36 cellular contexts compared by ENCODE assay signal in genomic region chr11:11032072-11032471, GRCh38.
"Had no signal": no experiment of that assay in that cellular context is flagged by ENCODE, and none has a peak within 500 bp of the region (broad histone marks: within the 10 kb centered on the region; RNA-seq: fewer than 3 reads in every experiment).

No MANE protein-coding gene starts in this region.

- H3K9me3 ChIP-seq: adrenal gland, ascending aorta had no signal

- H3K9me3 Mint-ChIP-seq: activated B cell treated with CpG ODN at 0.5 μM for 24 hours; activated CD4-positive, alpha-beta memory T cell treated with anti-CD3 and anti-CD28 coated beads for 36 hours; activated CD4-positive, alpha-beta T cell treated with anti-CD3 and anti-CD28 coated beads, Interleukin-2, amount 10 ng/mL, durations not matched to agents 24 days and 14 days; activated CD8-positive, alpha-beta T cell treated with anti-CD3 and anti-CD28 coated beads for 36 hours; activated naive CD4-positive, alpha-beta T cell treated with anti-CD3 and anti-CD28 coated beads for 36 hours; activated naive CD4-positive, alpha-beta T cell treated with anti-CD3 and anti-CD28 coated beads, Interleukin-2, amount 50 U/mL, for 72 hours; activated naive CD8-positive, alpha-beta T cell treated with anti-CD3 and anti-CD28 coated beads for 36 hours; activated T-cell treated with anti-CD3 and anti-CD28 coated beads, Interleukin-2, amount 50 U/mL, for 4 hours; activated T-cell treated with anti-CD3 and anti-CD28 coated beads, Interleukin-2, amount 50 U/mL, for 72 hours; activated T-helper 1 cell treated with anti-CD3 and anti-CD28 coated beads, Interleukin-12 subunit alpha, Interleukin-12 subunit beta, Interleukin-2, Interleukin-4 antibody, amounts not matched to agents 30 ng/mL and 10 ng/mL and 1 ng/mL, durations not matched to agents 14 hours and 24 hours and 36 hours; activated T-helper 17 cell treated with anti-CD3 and anti-CD28 coated beads, Interleukin-2, amount 50 U/mL, for 72 hours; central memory CD8-positive, alpha-beta T cell; T-helper 1 cell treated with Interleukin-12 subunit alpha and Interleukin-12 subunit beta and Interleukin-4 antibody, amounts not matched to agents 30 μg/mL and 1 μg/mL, for 36 hours; T-helper 2 cell treated with Interferon-gamma antibody and Interleukin-4, amounts not matched to agents 5 μg/mL and 100 μg/mL, for 36 hours had no signal

- ATAC-seq: activated CD8-positive, alpha-beta T cell treated with anti-CD3 and anti-CD28 coated beads for 36 hours; activated naive CD4-positive, alpha-beta T cell treated with anti-CD3 and anti-CD28 coated beads, Interleukin-2, amount 50 U/mL, for 72 hours; activated T-cell treated with anti-CD3 and anti-CD28 coated beads, Interleukin-2, amount 50 U/mL, for 4 hours; activated T-cell treated with anti-CD3 and anti-CD28 coated beads, Interleukin-2, amount 50 U/mL, for 72 hours; activated T-helper 17 cell treated with anti-CD3 and anti-CD28 coated beads, Interleukin-2, amount 50 U/mL, for 72 hours had no signal

- DNase-seq: activated B cell treated with CpG ODN at 0.5 μM for 24 hours; activated CD4-positive, alpha-beta memory T cell treated with anti-CD3 and anti-CD28 coated beads for 36 hours; activated CD4-positive, alpha-beta T cell treated with anti-CD3 and anti-CD28 coated beads for 4 hours; activated CD4-positive, alpha-beta T cell treated with anti-CD3 and anti-CD28 coated beads, Interleukin-2, amount 50 U/mL, for 1 hour; activated CD4-positive, alpha-beta T cell treated with anti-CD3 and anti-CD28 coated beads, Interleukin-2, amount 50 U/mL, for 4 hours; activated CD4-positive, CD25-positive, alpha-beta regulatory T cell treated with anti-CD3 and anti-CD28 coated beads, Interleukin-2, amount 50 U/mL, for 72 hours; activated CD8-positive, alpha-beta memory T cell treated with anti-CD3 and anti-CD28 coated beads, Interleukin-2, amount 50 U/mL, for 4 hours; activated CD8-positive, alpha-beta T cell treated with anti-CD3 and anti-CD28 coated beads for 36 hours; activated effector memory CD4-positive, alpha-beta T cell treated with anti-CD3 and anti-CD28 coated beads, Interleukin-2, amount 50 U/mL, for 16 hours; activated gamma-delta T cell treated with Interleukin-2 at 50 U/mL for 16 hours; activated naive CD4-positive, alpha-beta T cell; activated naive CD4-positive, alpha-beta T cell treated with anti-CD3 and anti-CD28 coated beads for 36 hours; activated naive CD4-positive, alpha-beta T cell treated with anti-CD3 and anti-CD28 coated beads, Interleukin-2, amount 50 U/mL, for 16 hours; activated naive CD8-positive, alpha-beta T cell treated with anti-CD3 and anti-CD28 coated beads for 36 hours; activated T-cell treated with anti-CD3 and anti-CD28 coated beads for 4 hours; activated T-cell treated with anti-CD3 and anti-CD28 coated beads, Interleukin-2, amount 50 U/mL, for 1 hour; activated T-cell treated with anti-CD3 and anti-CD28 coated beads, Interleukin-2, amount 50 U/mL, for 4 hours; activated T-cell treated with anti-CD3 and anti-CD28 coated beads, Interleukin-2, amount 50 U/mL, for 72 hours; adrenal gland; amygdala; anterior cingulate cortex; caudate nucleus; T-helper 1 cell; T-helper 2 cell; T-helper 9 cell had no signal

- H3K27ac ChIP-seq: adrenal gland, ascending aorta, cardiac muscle cell, VCaP had no signal

- H3K27me3 ChIP-seq: adrenal gland, ascending aorta, cardiac muscle cell had no signal

- H3K27me3 Mint-ChIP-seq: activated CD8-positive, alpha-beta T cell treated with anti-CD3 and anti-CD28 coated beads for 36 hours; activated naive CD8-positive, alpha-beta T cell treated with anti-CD3 and anti-CD28 coated beads for 36 hours had no signal

- H3K4me3 Mint-ChIP-seq: activated B cell treated with CpG ODN at 0.5 μM for 24 hours; activated CD4-positive, alpha-beta memory T cell treated with anti-CD3 and anti-CD28 coated beads for 36 hours; activated CD4-positive, alpha-beta T cell treated with anti-CD3 and anti-CD28 coated beads, Interleukin-2, amount 10 ng/mL, durations not matched to agents 24 days and 14 days; activated CD8-positive, alpha-beta T cell treated with anti-CD3 and anti-CD28 coated beads for 36 hours; activated naive CD4-positive, alpha-beta T cell treated with anti-CD3 and anti-CD28 coated beads for 36 hours; activated naive CD8-positive, alpha-beta T cell treated with anti-CD3 and anti-CD28 coated beads for 36 hours; activated T-cell treated with anti-CD3 and anti-CD28 coated beads, Interleukin-2, amount 50 U/mL, for 4 hours; activated T-cell treated with anti-CD3 and anti-CD28 coated beads, Interleukin-2, amount 50 U/mL, for 72 hours; activated T-helper 1 cell treated with anti-CD3 and anti-CD28 coated beads, Interleukin-12 subunit alpha, Interleukin-12 subunit beta, Interleukin-2, Interleukin-4 antibody, amounts not matched to agents 30 ng/mL and 10 ng/mL and 1 ng/mL, durations not matched to agents 14 hours and 24 hours and 36 hours; activated T-helper 17 cell treated with anti-CD3 and anti-CD28 coated beads, Interleukin-2, amount 50 U/mL, for 72 hours; brain; central memory CD8-positive, alpha-beta T cell; T-helper 1 cell treated with Interleukin-12 subunit alpha and Interleukin-12 subunit beta and Interleukin-4 antibody, amounts not matched to agents 30 μg/mL and 1 μg/mL, for 36 hours; T-helper 2 cell treated with Interferon-gamma antibody and Interleukin-4, amounts not matched to agents 5 μg/mL and 100 μg/mL, for 36 hours had no signal

- H3K36me3 Mint-ChIP-seq: activated CD4-positive, alpha-beta memory T cell treated with anti-CD3 and anti-CD28 coated beads for 36 hours; activated naive CD4-positive, alpha-beta T cell treated with anti-CD3 and anti-CD28 coated beads, Interleukin-2, amount 50 U/mL, for 72 hours; activated naive CD8-positive, alpha-beta T cell treated with anti-CD3 and anti-CD28 coated beads for 36 hours; brain had no signal

- H3K36me3 ChIP-seq: adrenal gland, ascending aorta, cardiac muscle cell had no signal

- H3K27ac Mint-ChIP-seq: activated B cell treated with CpG ODN at 0.5 μM for 24 hours; activated CD4-positive, alpha-beta memory T cell treated with anti-CD3 and anti-CD28 coated beads for 36 hours; activated CD4-positive, alpha-beta T cell treated with anti-CD3 and anti-CD28 coated beads, Interleukin-2, amount 10 ng/mL, durations not matched to agents 24 days and 14 days; activated CD8-positive, alpha-beta T cell treated with anti-CD3 and anti-CD28 coated beads for 36 hours; activated naive CD4-positive, alpha-beta T cell treated with anti-CD3 and anti-CD28 coated beads for 36 hours; activated naive CD4-positive, alpha-beta T cell treated with anti-CD3 and anti-CD28 coated beads, Interleukin-2, amount 50 U/mL, for 72 hours; activated naive CD8-positive, alpha-beta T cell treated with anti-CD3 and anti-CD28 coated beads for 36 hours; activated T-cell treated with anti-CD3 and anti-CD28 coated beads, Interleukin-2, amount 50 U/mL, for 72 hours; activated T-helper 1 cell treated with anti-CD3 and anti-CD28 coated beads, Interleukin-12 subunit alpha, Interleukin-12 subunit beta, Interleukin-2, Interleukin-4 antibody, amounts not matched to agents 30 ng/mL and 10 ng/mL and 1 ng/mL, durations not matched to agents 14 hours and 24 hours and 36 hours; activated T-helper 17 cell treated with anti-CD3 and anti-CD28 coated beads, Interleukin-2, amount 50 U/mL, for 72 hours; T-helper 1 cell treated with Interleukin-12 subunit alpha and Interleukin-12 subunit beta and Interleukin-4 antibody, amounts not matched to agents 30 μg/mL and 1 μg/mL, for 36 hours; T-helper 2 cell treated with Interferon-gamma antibody and Interleukin-4, amounts not matched to agents 5 μg/mL and 100 μg/mL, for 36 hours had no signal

- H3K4me3 ChIP-seq: adrenal gland, ascending aorta, cardiac muscle cell had no signal

- H3K4me1 ChIP-seq: adrenal gland had no signal

- H3K4me1 Mint-ChIP-seq: activated B cell treated with CpG ODN at 0.5 μM for 24 hours; activated CD4-positive, alpha-beta T cell treated with anti-CD3 and anti-CD28 coated beads, Interleukin-2, amount 10 ng/mL, durations not matched to agents 24 days and 14 days; activated T-helper 17 cell treated with anti-CD3 and anti-CD28 coated beads, Interleukin-2, amount 50 U/mL, for 72 hours; central memory CD8-positive, alpha-beta T cell had no signal
